12 cellular contexts compared by ENCODE assay signal in genomic region chr12:52145941-52146821, GRCh38. TPM values are rescaled to one million over a fixed set of nuclear protein-coding genes. Genes with fewer than 3 reads are reported as not detected.
DNase-seq lines count a peak whose midpoint lies in the region; ATAC-seq and TF ChIP-seq lines count a peak whose summit lies in the region.
"Had no signal": no experiment of that assay in that cellular context is flagged by ENCODE, and none has a peak within 500 bp of the region (broad histone marks: within the 10 kb centered on the region; RNA-seq: fewer than 3 reads in every experiment).

No MANE protein-coding gene starts in this region.

- H3K27me3 ChIP-seq in AG04450 (ENCODE audit: control insufficient read depth, insufficient read depth, low read length) (no peaks in the 10 kb centered on the region), RWPE2 (ENCODE audit: insufficient read depth, poor library complexity, severe bottlenecking) (no peaks in the 10 kb centered on the region), foreskin keratinocyte (no peaks in the 10 kb centered on the region), sigmoid colon (no peaks in the 10 kb centered on the region)

- DNase-seq in AG04450 (ENCODE audit: low read depth, low spot score) (no peak), RWPE2 (ENCODE audit: low spot score) (no peak), foreskin keratinocyte (no peak), sigmoid colon (no peak), T-cell (no peak), GM10248 (ENCODE audit: extremely low spot score) (no peak)
- DNase-seq: NCI-H1930; stimulated activated naive B cell treated with anti-CD40 and anti-IgM and Interleukin-4, amounts not matched to agents 10 μg/mL and 1 μg/mL and 100 μg/mL, for 72 hours had no signal

- H3K4me1 ChIP-seq in RWPE2 (ENCODE audit: insufficient read depth, poor library complexity, severe bottlenecking), result peaks cover 56% of the 10 kb centered on the region
- peaks cover 59% of the 10 kb centered on the region for H3K4me1 ChIP-seq in foreskin keratinocyte
- H3K4me1 ChIP-seq in sigmoid colon, result peaks cover 0 to 37% (median 28%) of the 10 kb centered on the region in 4 donors

- no peak for TF ChIP-seq POLR2A in sigmoid colon (IDR thresholded peaks at IDR 0.05)

- TF ChIP-seq CTCF in AG04450 (IDR thresholded peaks at IDR 0.05; ENCODE audit: low read depth, low read length) (no peak), RWPE2 (IDR thresholded peaks at IDR 0.05; ENCODE audit: poor library complexity, severe bottlenecking) (no peak), foreskin keratinocyte (conservative IDR thresholded peaks at IDR 0.05) (no peak), sigmoid colon (IDR thresholded peaks at IDR 0.05) (no peak), GM10248 (IDR thresholded peaks at IDR 0.05; ENCODE audit: control extremely low read depth, extremely low read depth, low read depth, missing control alignments) (no peak)

- no peak for TF ChIP-seq EP300 in sigmoid colon (IDR thresholded peaks at IDR 0.05)

- H3K36me3 ChIP-seq in RWPE2 (ENCODE audit: low read depth) (no peaks in the 10 kb centered on the region), sigmoid colon (no peaks in the 10 kb centered on the region)

- no peak for ATAC-seq in RWPE2 (ENCODE audit: low read depth)
- ATAC-seq in foreskin keratinocyte, result no peak
- no peak for ATAC-seq in GM21515 (IDR thresholded peaks at IDR 0.05; ENCODE audit: unreplicated experiment)
- ATAC-seq in T-cell (replicated peaks in 1 of 4), result no peak
- no peak for ATAC-seq in GM18519 (IDR thresholded peaks at IDR 0.05; ENCODE audit: low FRiP score, unreplicated experiment)
- ATAC-seq: stimulated activated naive B cell treated with anti-CD40 and anti-IgM and Interleukin-4, amounts not matched to agents 10 μg/mL and 1 μg/mL and 100 μg/mL, for 72 hours had no signal

- no peaks in the 10 kb centered on the region for H3K9me3 Mint-ChIP-seq in T-cell
- H3K9me3 Mint-ChIP-seq: natural killer cell treated with Interleukin-12 subunit alpha and Interleukin-12 subunit beta and Interleukin-15 and Interleukin-18, amount 100 ng/mL, for 72 hours; stimulated activated naive B cell treated with anti-CD40 and anti-IgM and Interleukin-4, amounts not matched to agents 10 μg/mL and 1 μg/mL and 100 μg/mL, for 72 hours had no signal

- intact Hi-C loops in sigmoid colon (cut with DNase I), result no loop called here

- peak overlapping the region; percentile 98 for H3K27ac ChIP-seq in AG04450 (ENCODE audit: low read depth, low read length)
- H3K27ac ChIP-seq in RWPE2 (ENCODE audit: poor library complexity, severe bottlenecking), result peak overlapping the region; percentile 100
- H3K27ac ChIP-seq in foreskin keratinocyte, result peak overlapping the region; percentile 100
- H3K27ac ChIP-seq in sigmoid colon, result peak overlapping the region; percentile 63 to 87 (median 80)

- POLR2A ChIA-PET in AG04450 (lab: Yijun Ruan, JAX) (interaction anchor here (1.1 to 2.4 kb wide), 5 partner anchors 40 to 134 kb away, joined by 3 to 10 read pairs (median 5); partner anchors contain the start of genes ATG101 and KRT80), T-cell (lab: Charles Lee) (no interaction called here), GM10248 (lab: Yijun Ruan, JAX) (no interaction called here)

- CTCF ChIA-PET in AG04450 (lab: Charles Lee) (interaction anchor here (1.2 to 2.9 kb wide), 9 partner anchors 10 to 739 kb away, joined by 3 to 22 read pairs (median 8); no protein-coding TSS in a partner anchor), T-cell (lab: Charles Lee) (no interaction called here), GM10248 (lab: Yijun Ruan, JAX) (interaction anchor here (0.9 to 1.4 kb wide), 2 partner anchors 8 to 834 kb away, joined by 3 to 5 read pairs; no protein-coding TSS in a partner anchor)

- no peak overlapping the region for H3K4me3 ChIP-seq in AG04450 (ENCODE audit: low read depth, low read length)
- peak overlapping the region; percentile 25 for H3K4me3 ChIP-seq in RWPE2 (ENCODE audit: severe bottlenecking)
- no peak overlapping the region for H3K4me3 ChIP-seq in sigmoid colon

- no peaks in the 10 kb centered on the region for H3K9me3 ChIP-seq in AG04450 (ENCODE audit: control insufficient read depth, insufficient read depth, low read length)
- no peaks in the 10 kb centered on the region for H3K9me3 ChIP-seq in RWPE2 (ENCODE audit: severe bottlenecking)
- no peaks in the 10 kb centered on the region for H3K9me3 ChIP-seq in sigmoid colon

- peaks cover 0 to under 1% of the 10 kb centered on the region in 2 donors for H3K27me3 Mint-ChIP-seq in T-cell
- H3K27me3 Mint-ChIP-seq: natural killer cell treated with Interleukin-12 subunit alpha and Interleukin-12 subunit beta and Interleukin-15 and Interleukin-18, amount 100 ng/mL, for 72 hours had no signal

- peaks cover 0 to under 1% (median under 1%) of the 10 kb centered on the region in 3 donors for H3K4me1 Mint-ChIP-seq in T-cell
- H3K4me1 Mint-ChIP-seq: stimulated activated naive B cell treated with anti-CD40 and anti-IgM and Interleukin-4, amounts not matched to agents 10 μg/mL and 1 μg/mL and 100 μg/mL, for 72 hours had no signal

- H3K4me3 Mint-ChIP-seq in T-cell, result no peak overlapping the region
- H3K4me3 Mint-ChIP-seq: natural killer cell treated with Interleukin-12 subunit alpha and Interleukin-12 subunit beta and Interleukin-15 and Interleukin-18, amount 100 ng/mL, for 72 hours; stimulated activated naive B cell treated with anti-CD40 and anti-IgM and Interleukin-4, amounts not matched to agents 10 μg/mL and 1 μg/mL and 100 μg/mL, for 72 hours had no signal

- H3K27ac Mint-ChIP-seq in T-cell, result no peak overlapping the region
- H3K27ac Mint-ChIP-seq: natural killer cell treated with Interleukin-12 subunit alpha and Interleukin-12 subunit beta and Interleukin-15 and Interleukin-18, amount 100 ng/mL, for 72 hours; stimulated activated naive B cell treated with anti-CD40 and anti-IgM and Interleukin-4, amounts not matched to agents 10 μg/mL and 1 μg/mL and 100 μg/mL, for 72 hours had no signal

- WGBS in sigmoid colon, 2 donors, result 87 to 90% methylated on average over 12 of the region's 12 CpGs

- no peaks in the 10 kb centered on the region for H3K36me3 Mint-ChIP-seq in T-cell
- H3K36me3 Mint-ChIP-seq: natural killer cell treated with Interleukin-12 subunit alpha and Interleukin-12 subunit beta and Interleukin-15 and Interleukin-18, amount 100 ng/mL, for 72 hours; stimulated activated naive B cell treated with anti-CD40 and anti-IgM and Interleukin-4, amounts not matched to agents 10 μg/mL and 1 μg/mL and 100 μg/mL, for 72 hours had no signal

RNA-seq across cellular contexts. Expression of gene KRT80, which starts 45.6 kb away (rescaled TPM):
- 2.1 and 2.3 TPM in 2 replicates for polyA plus RNA-seq in AG04450 (2011; rRNA removed)
- 2.2 and 2.3 TPM in 2 replicates for polyA minus RNA-seq in AG04450 (2011; rRNA and poly(A)+ RNA removed)
- total RNA-seq in foreskin keratinocyte, result 2.5 and 5.3 TPM in 2 replicates
- 2.2 and 4.1 TPM in 2 replicates for polyA plus RNA-seq in foreskin keratinocyte
- total RNA-seq in sigmoid colon, result not detected
- under 1 TPM in 2 of 3 donors, not detected in 1; under 0.01 to 0.34 TPM for polyA plus RNA-seq in sigmoid colon
- under 1 TPM in 2 of 5 donors, not detected in 3; 0.09 to 0.12 TPM for total RNA-seq in T-cell
- total RNA-seq: activated CD8-positive, alpha-beta memory T cell treated with anti-CD3 and anti-CD28 coated beads for 36 hours; natural killer cell treated with Interleukin-12 subunit alpha and Interleukin-12 subunit beta and Interleukin-15 and Interleukin-18, amount 100 ng/mL, for 72 hours had no signal

Comparison
In these comparisons a context has a peak if more than half of its experiments do, and no peak if none do; other contexts are left out.
1. CTCF ChIA-PET loops: an anchor here in AG04450 (1.2 to 2.9 kb wide) and GM10248 (0.9 to 1.4 kb wide); none called in T-cell.